In genomic region chr1:43329995-43330751, GRCh38 we compare ENCODE assay signal across 9 cellular contexts. TPM values are rescaled to one million over a fixed set of nuclear protein-coding genes. Genes with fewer than 3 reads are reported as not detected.
DNase-seq lines count a peak whose midpoint lies in the region; TF ChIP-seq lines count a peak whose summit lies in the region.
"Had no signal": no experiment of that assay in that cellular context is flagged by ENCODE, and none has a peak within 500 bp of the region (broad histone marks: within the 10 kb centered on the region; RNA-seq: fewer than 3 reads in every experiment).

No MANE protein-coding gene starts in this region.

- H3K27ac Mint-ChIP-seq in activated T-cell treated with anti-CD3 and anti-CD28 coated beads, Interleukin-2, amount 50 U/mL, for 24 hours = peak overlapping the region; percentile 27
- H3K27ac Mint-ChIP-seq: activated naive CD4-positive, alpha-beta T cell treated with anti-CD3 and anti-CD28 coated beads, Interleukin-2, amount 50 U/mL, for 24 hours had no signal

- no peak overlapping the region for H3K4me3 ChIP-seq in AG04450 (ENCODE audit: low read depth, low read length)

- peaks cover 11% of the 10 kb centered on the region for H3K9me3 Mint-ChIP-seq in activated T-cell treated with anti-CD3 and anti-CD28 coated beads, Interleukin-2, amount 50 U/mL, for 24 hours
- H3K9me3 Mint-ChIP-seq: activated naive CD4-positive, alpha-beta T cell treated with anti-CD3 and anti-CD28 coated beads, Interleukin-2, amount 50 U/mL, for 24 hours had no signal

- H3K27me3 ChIP-seq in AG04450 (ENCODE audit: control insufficient read depth, insufficient read depth, low read length) = no peaks in the 10 kb centered on the region

- peaks cover 7% of the 10 kb centered on the region for H3K9me3 ChIP-seq in AG04450 (ENCODE audit: control insufficient read depth, insufficient read depth, low read length)

- no peaks in the 10 kb centered on the region for H3K27me3 Mint-ChIP-seq in activated T-cell treated with anti-CD3 and anti-CD28 coated beads, Interleukin-2, amount 50 U/mL, for 24 hours
- H3K27me3 Mint-ChIP-seq: activated naive CD4-positive, alpha-beta T cell treated with anti-CD3 and anti-CD28 coated beads, Interleukin-2, amount 50 U/mL, for 24 hours had no signal

- H3K4me1 Mint-ChIP-seq in activated T-cell treated with anti-CD3 and anti-CD28 coated beads, Interleukin-2, amount 50 U/mL, for 24 hours (ENCODE audit: low read depth) = peaks cover 24% of the 10 kb centered on the region

- H3K4me3 Mint-ChIP-seq in activated T-cell treated with anti-CD3 and anti-CD28 coated beads, Interleukin-2, amount 50 U/mL, for 24 hours = no peak overlapping the region
- H3K4me3 Mint-ChIP-seq: activated naive CD4-positive, alpha-beta T cell treated with anti-CD3 and anti-CD28 coated beads, Interleukin-2, amount 50 U/mL, for 24 hours had no signal

- peak; percentile 39 for DNase-seq in AG04450 (ENCODE audit: low read depth, low spot score)
- DNase-seq in HS-5 (ENCODE audit: low read depth) = peak; percentile 58
- DNase-seq in activated T-cell treated with anti-CD3 and anti-CD28 coated beads, Interleukin-2, amount 50 U/mL, for 24 hours = peak; percentile 73
- DNase-seq in hepatic stellate cell (ENCODE audit: low spot score) = peak; percentile 94
- DNase-seq in stimulated activated CD4-positive, alpha-beta T cell treated with anti-CD3 and anti-CD28 coated beads, Interleukin-4, amount 100 ng/mL, for 24 hours = peak; percentile 73
- DNase-seq in pons (ENCODE audit: low spot score) = no peak
- DNase-seq in NCI-H1105 (lab: John Stamatoyannopoulos, UW) = no peak
- no peak for DNase-seq in NCI-H128 (lab: John Stamatoyannopoulos, UW; ENCODE audit: unreplicated experiment)

- H3K27ac ChIP-seq in AG04450 (ENCODE audit: low read depth, low read length) = peak overlapping the region; percentile 61

- POLR2A ChIA-PET in AG04450 (lab: Yijun Ruan, JAX) = no interaction called here

- no peak for TF ChIP-seq CTCF in AG04450 (IDR thresholded peaks at IDR 0.05; ENCODE audit: low read depth, low read length)

- H3K36me3 Mint-ChIP-seq in activated T-cell treated with anti-CD3 and anti-CD28 coated beads, Interleukin-2, amount 50 U/mL, for 24 hours (ENCODE audit: low read depth) = no peaks in the 10 kb centered on the region

- CTCF ChIA-PET in AG04450 (lab: Charles Lee) = no interaction called here

RNA-seq across cellular contexts. Expression of gene MPL, which starts 7.4 kb away (rescaled TPM):
- not detected in 2 replicates for polyA plus RNA-seq in AG04450 (2011; rRNA removed)
- not detected in 2 replicates for polyA minus RNA-seq in AG04450 (2011; rRNA and poly(A)+ RNA removed)

RNA-seq across cellular contexts. Expression of gene CDC20, which starts 28.6 kb away (rescaled TPM):
- 22.8 and 27.5 TPM in 2 replicates for polyA plus RNA-seq in AG04450 (2011; rRNA removed)
- polyA minus RNA-seq in AG04450 (2011; rRNA and poly(A)+ RNA removed) = 41.6 and 47.4 TPM in 2 replicates

RNA-seq across cellular contexts. Expression of gene TIE1, which starts 29.4 kb away (rescaled TPM):
- 0.76 and 1.3 TPM in 2 replicates for polyA plus RNA-seq in AG04450 (2011; rRNA removed)
- 0.39 and 0.97 TPM in 2 replicates for polyA minus RNA-seq in AG04450 (2011; rRNA and poly(A)+ RNA removed)

RNA-seq across cellular contexts. Expression of gene ELOVL1, which starts 37.6 kb away (rescaled TPM):
- polyA plus RNA-seq in AG04450 (2011; rRNA removed) = 165 and 167 TPM in 2 replicates
- polyA minus RNA-seq in AG04450 (2011; rRNA and poly(A)+ RNA removed) = 90.0 and 97.7 TPM in 2 replicates

RNA-seq across cellular contexts. Expression of gene C1orf210, which starts 44.8 kb away (rescaled TPM):
- polyA plus RNA-seq in AG04450 (2011; rRNA removed) = not detected in 2 replicates
- not detected in 2 replicates for polyA minus RNA-seq in AG04450 (2011; rRNA and poly(A)+ RNA removed)

Comparison
In these comparisons a context has a peak if more than half of its experiments do, and no peak if none do; other contexts are left out.
1. DNase-seq: peak in AG04450 (single experiment), HS-5 (single experiment), activated T-cell treated with anti-CD3 and anti-CD28 coated beads, Interleukin-2, amount 50 U/mL, for 24 hours (single experiment), hepatic stellate cell (single experiment) and stimulated activated CD4-positive, alpha-beta T cell treated with anti-CD3 and anti-CD28 coated beads, Interleukin-4, amount 100 ng/mL, for 24 hours (single experiment); none in pons (single experiment), NCI-H1105 (single experiment) and NCI-H128 (single experiment).